In genomic region chr1:27542463-27543273, GRCh38 we compare ENCODE assay signal across 1 cellular context.
TF ChIP-seq lines count a peak whose summit lies in the region.

No MANE protein-coding gene starts in this region.

TF ChIP-seq in endothelial cell of umbilical vein, 7 proteins besides CTCF, POLR2A, EP300 and RAD21:
- no peak for TF ChIP-seq MYC (IDR thresholded peaks at IDR 0.05; ENCODE audit: low read depth, low read length)
- no peak for TF ChIP-seq EZH2 (IDR thresholded peaks at IDR 0.05; ENCODE audit: borderline replicate concordance, low read depth, low read length, severe bottlenecking)
- TF ChIP-seq POLR2AphosphoS5 (IDR thresholded peaks at IDR 0.05; ENCODE audit: insufficient read depth, low read depth, low read length), result no peak
- peak; percentile 37 for TF ChIP-seq JUN (IDR thresholded peaks at IDR 0.05; ENCODE audit: borderline replicate concordance, insufficient read depth, insufficient read length, low read depth)
- no peak for TF ChIP-seq GATA2 (IDR thresholded peaks at IDR 0.05; ENCODE audit: insufficient read depth, insufficient read length, low read depth, low read length)
- TF ChIP-seq FOS (IDR thresholded peaks at IDR 0.05; ENCODE audit: borderline replicate concordance, insufficient read depth, low read length), result peak; percentile 42
